25 cellular contexts compared by ENCODE assay signal in genomic region chr4:186712690-186713089, GRCh38. TPM values are rescaled to one million over a fixed set of nuclear protein-coding genes. Genes with fewer than 3 reads are reported as not detected.
DNase-seq lines count a peak whose midpoint lies in the region; ATAC-seq, FAIRE-seq and TF ChIP-seq lines count a peak whose summit lies in the region.
"Had no signal": no experiment of that assay in that cellular context is flagged by ENCODE, and none has a peak within 500 bp of the region (broad histone marks: within the 10 kb centered on the region; RNA-seq: fewer than 3 reads in every experiment).

No MANE protein-coding gene starts in this region.

- no peak for TF ChIP-seq RAD21 in K562 (CRISPR knock-in tag; conservative IDR thresholded peaks at IDR 0.05 in 1 of 2, IDR thresholded peaks at IDR 0.05 in 1 of 2)

- H3K4me3 ChIP-seq in BLaER1 = no peak overlapping the region
- no peak overlapping the region for H3K4me3 ChIP-seq in K562
- H3K4me3 ChIP-seq in right cardiac atrium (ENCODE audit: low read length) = no peak overlapping the region
- no peak overlapping the region for H3K4me3 ChIP-seq in vagina
- H3K4me3 ChIP-seq: coronary artery, GM23248, ovary, upper lobe of left lung had no signal

- H2AFZ ChIP-seq in K562 (ENCODE audit: low read depth, low read length) = no peak overlapping the region
- H2AFZ ChIP-seq: GM23248 had no signal

- TF ChIP-seq EP300 in K562 (IDR thresholded peaks at IDR 0.05; ENCODE audit: low read length) = no peak

- WGBS in K562 (ENCODE audit: insufficient coverage, low coverage, missing lambda C conversion rate) = 39% methylated on average over 7 of the region's 7 CpGs
- WGBS in right cardiac atrium = 49% methylated on average over 7 of the region's 7 CpGs

- CTCF ChIA-PET in K562 (lab: Yijun Ruan, JAX; ENCODE audit: low intra/inter-chr PET ratio) = no interaction called here

- H4K20me1 ChIP-seq in BLaER1 (peaks cover 97% of the 10 kb centered on the region), K562 (replicated peaks; ENCODE audit: control insufficient read depth, insufficient read depth, low read length) (no peaks in the 10 kb centered on the region)

- H3K27ac ChIP-seq in BLaER1 (no peak overlapping the region), K562 (ENCODE audit: extremely low read depth, low read depth, low read length) (no peak overlapping the region), right cardiac atrium (ENCODE audit: low read length) (peak overlapping the region; percentile 3), vagina (no peak overlapping the region)
- H3K27ac ChIP-seq: coronary artery, GM23248, ovary, upper lobe of left lung had no signal

- peaks cover 58% of the 10 kb centered on the region for H3K9me3 ChIP-seq in BLaER1
- H3K9me3 ChIP-seq in K562 (replicated peaks; ENCODE audit: control insufficient read depth, insufficient read depth, low read depth, low read length) = no peaks in the 10 kb centered on the region
- no peaks in the 10 kb centered on the region for H3K9me3 ChIP-seq in right cardiac atrium (ENCODE audit: control insufficient read depth, low read length)
- no peaks in the 10 kb centered on the region for H3K9me3 ChIP-seq in vagina
- H3K9me3 ChIP-seq: ovary, upper lobe of left lung had no signal

- peaks cover 89% of the 10 kb centered on the region for H3K36me3 ChIP-seq in BLaER1
- H3K36me3 ChIP-seq in K562 (ENCODE audit: control insufficient read depth, insufficient read depth, low read length) = peaks cover 19% of the 10 kb centered on the region; the same call in 2 of the 3 replicates
- H3K36me3 ChIP-seq in vagina = peaks cover 0 to 7% of the 10 kb centered on the region in 2 donors
- H3K36me3 ChIP-seq: ovary had no signal

- H3K27me3 ChIP-seq in BLaER1 = no peaks in the 10 kb centered on the region
- no peaks in the 10 kb centered on the region for H3K27me3 ChIP-seq in K562 (ENCODE audit: control insufficient read depth in 2 of 2, insufficient read depth in 2 of 2, low read length in 2 of 2)
- H3K27me3 ChIP-seq in right cardiac atrium (ENCODE audit: control insufficient read depth, insufficient read depth) = no peaks in the 10 kb centered on the region
- H3K27me3 ChIP-seq in vagina = no peaks in the 10 kb centered on the region
- H3K27me3 ChIP-seq: ovary, upper lobe of left lung had no signal

- peak overlapping the region; percentile 25 for H3K4me2 ChIP-seq in BLaER1
- no peak overlapping the region for H3K4me2 ChIP-seq in K562 (ENCODE audit: insufficient read depth, low read length)

- ATAC-seq in K562 = no peak
- ATAC-seq in right cardiac atrium = peak; percentile 81 to 82
- no peak for ATAC-seq in GM21381 (IDR thresholded peaks at IDR 0.05; ENCODE audit: unreplicated experiment)
- ATAC-seq: natural killer cell treated with Interleukin-12 subunit alpha and Interleukin-12 subunit beta and Interleukin-15 and Interleukin-18, amount 100 ng/mL, for 72 hours; sciatic nerve had no signal

- POLR2A ChIA-PET in K562 (lab: Yijun Ruan, JAX) = no interaction called here

- TF ChIP-seq CTCF in K562 (IDR thresholded peaks at IDR 0.05 in 2 of 3, conservative IDR thresholded peaks at IDR 0.05 in 1 of 3; ENCODE audit: insufficient read depth in 2 of 3, low read depth in 1 of 3, low read length in 3 of 3) = no peak
- TF ChIP-seq CTCF in vagina (IDR thresholded peaks at IDR 0.05) = no peak

- peak; percentile 33 for DNase-seq in KBM-7
- no peak for DNase-seq in K562 (ENCODE audit: extremely low read depth in 1 of 4, low spot score in 3 of 4)
- DNase-seq in right cardiac atrium = peak in 1 of 3 donors; percentile 38
- no peak for DNase-seq in vagina (ENCODE audit: extremely low spot score in 2 of 2)
- DNase-seq in NCI-H2029 treated with DMSO at 0.1 percent for 48 hours (lab: John Stamatoyannopoulos, UW) = no peak
- DNase-seq in NCI-H1417 treated with DMSO at 0.1 percent for 48 hours (lab: John Stamatoyannopoulos, UW) = no peak
- DNase-seq: activated CD4-positive, alpha-beta T cell treated with anti-CD3 and anti-CD28 coated beads, Interleukin-2, amount 50 U/mL, for 48 hours; activated CD8-positive, alpha-beta memory T cell treated with anti-CD3 and anti-CD28 coated beads, Interleukin-2, amount 50 U/mL, for 48 hours; activated effector memory CD4-positive, alpha-beta T cell treated with Interleukin-2 at 50 U/mL for 16 hours; activated naive CD8-positive, alpha-beta T cell treated with anti-CD3 and anti-CD28 coated beads, Interleukin-2, amount 10 ng/mL, durations not matched to agents 7 days and 5 days; endodermal cell; GM23248; KG1; mesenchymal stem cell; NCI-H1694 treated with DMSO at 0.1 percent for 48 hours; NCI-H226; NCI-H774; ovary; stimulated activated CD8-positive, alpha-beta memory T cell treated with anti-CD3 and anti-CD28 coated beads, Interleukin-4, amount 100 ng/mL, for 48 hours; upper lobe of left lung had no signal

- no peaks in the 10 kb centered on the region for H3K79me2 ChIP-seq in K562 (ENCODE audit: control insufficient read depth, insufficient read depth, low read length)

- FAIRE-seq in K562 (lab: Jason Lieb, UNC) = no peak

- H3K9ac ChIP-seq in BLaER1 (no peak overlapping the region), K562 (ENCODE audit: insufficient read depth in 1 of 2, low read depth in 2 of 2, low read length in 2 of 2) (no peak overlapping the region)
- H3K9ac ChIP-seq: GM23248 had no signal

- H3K9me1 ChIP-seq in K562 (ENCODE audit: control insufficient read depth, insufficient read depth, low read length) = no peaks in the 10 kb centered on the region

- intact Hi-C loops in K562 (cut with micrococcal nuclease) = no loop called here
- intact Hi-C loops in right cardiac atrium (cut with DNase I) = no loop called here
- intact Hi-C loops in vagina (cut with DNase I) = no loop called here

- in situ Hi-C loops in KBM-7 (cut with MboI; ENCODE audit: low pct_unique_long_range_greater_than_20kb, low sequenced_read_pairs) = no loop called here
- in situ Hi-C loops in K562 (cut with MboI) = no loop called here

- H3K4me1 ChIP-seq in BLaER1 = peaks cover 17% of the 10 kb centered on the region
- H3K4me1 ChIP-seq in K562 (replicated peaks in 1 of 2; ENCODE audit: control insufficient read depth in 2 of 2, insufficient read depth in 2 of 2, low read length in 2 of 2) = no peaks in the 10 kb centered on the region
- H3K4me1 ChIP-seq in right cardiac atrium (ENCODE audit: control insufficient read depth, insufficient read depth, low read length) = no peaks in the 10 kb centered on the region
- peaks cover 23% of the 10 kb centered on the region for H3K4me1 ChIP-seq in vagina
- H3K4me1 ChIP-seq: upper lobe of left lung had no signal

- TF ChIP-seq POLR2A in K562 (conservative IDR thresholded peaks at IDR 0.05) = no peak
- TF ChIP-seq POLR2A in vagina (IDR thresholded peaks at IDR 0.05) = no peak

- BruUV-seq in K562 (replicated peaks; lab: Mats Ljungman, UMichigan) = no TSS peak

TF ChIP-seq in K562, 482 proteins besides CTCF, POLR2A, EP300 and RAD21 (continues in another document):
- TF ChIP-seq KDM1A (IDR thresholded peaks at IDR 0.05) (no peak), ZNF282 (CRISPR knock-in tag; IDR thresholded peaks at IDR 0.05) (no peak), SRSF7 (optimal IDR thresholded peaks at IDR 0.05; ENCODE audit: low read depth, low read length) (no peak), ZNF232 (CRISPR knock-in tag; IDR thresholded peaks at IDR 0.05) (no peak), ZNF398 (CRISPR knock-in tag; IDR thresholded peaks at IDR 0.05) (no peak), PTRF (tag; IDR thresholded peaks at IDR 0.05) (no peak), USF1 (CRISPR knock-in tag; IDR thresholded peaks at IDR 0.05) (peak; percentile 32; the same call in 1 of the 2 replicates)

RNA-seq across cellular contexts. Expression of gene FAT1, which starts 11.0 kb away (rescaled TPM):
- 34.3 and 56.3 TPM in 2 replicates for total RNA-seq in K562 (2011; cell fraction: chromatin; rRNA removed; ENCODE audit: low replicate concordance)
- 21.5 and 28.3 TPM in 2 replicates for total RNA-seq in K562 (2011; cell fraction: nucleolus; rRNA removed)
- 26.8 and 46.9 TPM in 2 replicates for total RNA-seq in K562 (2011; cell fraction: nucleoplasm; rRNA removed)
- total RNA-seq in K562 (2014; rRNA removed) (22.8 and 23.3 TPM in 2 replicates), K562 (2014; rRNA removed; fragmentation: Illumina TruSeq; extraction: Trizol) (21.4 and 25.5 TPM in 2 replicates), K562 (2015; rRNA removed; fragmentation: Illumina TruSeq; extraction: Trizol) (36.0 and 38.4 TPM in 2 replicates), K562 (2021) (30.0 and 31.4 TPM in 2 replicates), right cardiac atrium (10 to 100 TPM; 76.7 to 95.2 (median 82.9) TPM), vagina (47.1 TPM)
- polyA plus RNA-seq in K562 (2011; rRNA removed) (12.2 and 13.9 TPM in 2 replicates), K562 (2014; fragmentation: Illumina TruSeq; extraction: Trizol) (19.3 and 24.9 TPM in 2 replicates), K562 (2014; fragmentation: Nextera tagmentation; extraction: Ambion mirVana) (1 to 10 TPM; 6.0 to 8.3 TPM), K562 (2014; rRNA removed) (9.3 and 12.2 TPM in 2 replicates), right cardiac atrium (29.7 TPM)
- polyA plus RNA-seq in K562 (2011; cell fraction: cytosol; rRNA removed) = 11.8 and 14.6 TPM in 2 replicates
- 18.0 and 35.1 TPM in 2 replicates for polyA plus RNA-seq in K562 (2011; cell fraction: nucleus; rRNA removed)
- 14.4 and 20.2 TPM in 2 replicates for polyA plus RNA-seq in K562 (2012)
- 100 and 106 TPM in 2 replicates for polyA minus RNA-seq in K562 (2011; rRNA and poly(A)+ RNA removed)
- polyA minus RNA-seq in K562 (2011; cell fraction: cytosol; rRNA and poly(A)+ RNA removed) = 40.0 and 46.9 TPM in 2 replicates
- 23.8 and 27.2 TPM in 2 replicates for polyA minus RNA-seq in K562 (2011; cell fraction: nucleus; rRNA and poly(A)+ RNA removed)
- total RNA-seq: activated naive CD8-positive, alpha-beta T cell treated with anti-CD3 and anti-CD28 coated beads, Interleukin-2, amount 10 ng/mL, durations not matched to agents 7 days and 5 days; natural killer cell treated with Interleukin-12 subunit alpha and Interleukin-12 subunit beta and Interleukin-15 and Interleukin-18, amount 100 ng/mL, for 72 hours had no signal

Comparison
In these comparisons a context has a peak if more than half of its experiments do, and no peak if none do; other contexts are left out.
1. ATAC-seq: peak in right cardiac atrium (2 of 2); none in K562 (single experiment) and GM21381 (single experiment).